In the genomic region with DNA sequence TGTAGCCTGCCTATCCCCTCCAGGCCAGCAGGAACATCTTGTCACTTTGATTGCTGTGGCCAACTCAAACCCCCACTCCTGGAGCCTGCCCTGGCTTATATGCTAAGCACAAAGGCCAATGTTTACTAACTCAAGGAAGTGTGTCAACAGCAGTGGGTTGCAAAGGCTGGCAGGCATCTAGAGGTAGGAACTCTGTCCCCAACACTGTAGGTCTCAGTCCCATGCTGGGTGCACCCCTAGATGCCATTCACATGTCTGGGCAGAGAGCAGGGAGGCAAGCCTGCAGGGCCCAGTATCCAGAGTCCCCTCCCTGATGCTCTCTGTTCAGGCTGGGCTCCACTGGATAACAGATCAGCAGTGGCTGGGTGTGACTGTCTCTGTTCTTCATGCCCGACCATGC, we compare ENCODE assay signal across 19 cellular contexts. TPM values are rescaled to one million over a fixed set of nuclear protein-coding genes. Genes with fewer than 3 reads are reported as not detected.
A peak's percentile ranks its signal among the peaks of the same experiment; 100 is the strongest.
DNase-seq lines count a peak whose midpoint lies in the region; ATAC-seq and TF ChIP-seq lines count a peak whose summit lies in the region.
"Had no signal": no experiment of that assay in that cellular context is flagged by ENCODE, and none has a peak within 500 bp of the region (broad histone marks: within the 10 kb centered on the region; RNA-seq: fewer than 3 reads in every experiment).

No MANE protein-coding gene starts in this region.

- WGBS in mesenchymal stem cell: 95% methylated on average over 1 of the region's 1 CpG

- no peaks in the 10 kb centered on the region for H3K36me3 ChIP-seq in mesenchymal stem cell (ENCODE audit: control insufficient read depth in 1 of 2, insufficient read depth in 2 of 2, low read depth in 1 of 2, low read length in 2 of 2)
- no peaks in the 10 kb centered on the region for H3K36me3 ChIP-seq in upper lobe of right lung
- H3K36me3 ChIP-seq: BE2C, SJSA1 had no signal

- peak; percentile 12 for DNase-seq in NCI-H2029 (lab: John Stamatoyannopoulos, UW)
- DNase-seq in NCI-H2029 treated with DMSO at 0.1 percent for 48 hours (lab: John Stamatoyannopoulos, UW): no peak
- DNase-seq in coronary artery (ENCODE audit: low spot score): no peak
- peak; percentile 32 for DNase-seq in mesenchymal stem cell
- DNase-seq in upper lobe of right lung: no peak
- DNase-seq in activated CD4-positive, alpha-beta T cell treated with anti-CD3 and anti-CD28 coated beads, Interleukin-2, amount 50 U/mL, for 48 hours: no peak
- no peak for DNase-seq in 8988T
- DNase-seq: activated CD4-positive, alpha-beta memory T cell treated with anti-CD3 and anti-CD28 coated beads, Interleukin-2, amount 10 ng/mL, durations not matched to agents 7 days and 5 days; activated naive CD4-positive, alpha-beta T cell treated with anti-CD3 and anti-CD28 coated beads, Interleukin-2, amount 10 ng/mL, durations not matched to agents 7 days and 5 days; BE2C; islet precursor cell; Kasumi-1; midbrain; NCI-H1105 treated with DMSO at 0.1 percent for 48 hours; NCI-H526 treated with DMSO at 0.1 percent for 48 hours; OCI-M1 had no signal

- H3K79me1 ChIP-seq in mesenchymal stem cell (replicated peaks; ENCODE audit: low read length, poor library complexity, severe bottlenecking): no peaks in the 10 kb centered on the region

- peak overlapping the region; percentile 23 for H4K91ac ChIP-seq in mesenchymal stem cell (ENCODE audit: low read length)

- H3K9ac ChIP-seq in mesenchymal stem cell (ENCODE audit: low read length): no peak overlapping the region

- no peak overlapping the region for H3K4me2 ChIP-seq in mesenchymal stem cell (ENCODE audit: low read length, poor library complexity, severe bottlenecking)

- H3K4me3 ChIP-seq in coronary artery (no peak overlapping the region), mesenchymal stem cell (ENCODE audit: insufficient read depth in 1 of 2, low read depth in 1 of 2, low read length in 2 of 2) (no peak overlapping the region), upper lobe of right lung (no peak overlapping the region)
- H3K4me3 ChIP-seq: SJSA1 had no signal

- peak overlapping the region in 1 of 2 experiments; percentile 21 for H3K4ac ChIP-seq in mesenchymal stem cell (ENCODE audit: low read depth in 1 of 2, low read length in 2 of 2)

- H2BK120ac ChIP-seq in mesenchymal stem cell (ENCODE audit: low read depth, low read length): peak overlapping the region; percentile 11

- intact Hi-C loops in upper lobe of right lung (cut with DNase I): no loop called here

- peak overlapping the region; percentile 66 to 71 for H2BK12ac ChIP-seq in mesenchymal stem cell (ENCODE audit: low read length in 2 of 2)

- peak overlapping the region; percentile 24 for H2AK5ac ChIP-seq in mesenchymal stem cell (ENCODE audit: low read length, severe bottlenecking)

- H2BK5ac ChIP-seq in mesenchymal stem cell (ENCODE audit: low read depth, low read length, poor library complexity, severe bottlenecking): no peak overlapping the region

- H3K4me1 ChIP-seq in mesenchymal stem cell (ENCODE audit: control insufficient read depth, insufficient read depth, low read depth, low read length) (peaks cover 23% of the 10 kb centered on the region), upper lobe of right lung (peaks cover 18% of the 10 kb centered on the region)

- ATAC-seq in upper lobe of right lung (peak; percentile 11), HG02852 (IDR thresholded peaks at IDR 0.05; ENCODE audit: unreplicated experiment) (no peak)
- ATAC-seq: WTC11 had no signal

- no peak overlapping the region for H2AFZ ChIP-seq in mesenchymal stem cell (ENCODE audit: low read depth, low read length)

- H3K27ac ChIP-seq in coronary artery: peak overlapping the region; percentile 89 to 94
- H3K27ac ChIP-seq in mesenchymal stem cell (ENCODE audit: low read length, poor library complexity, severe bottlenecking): no peak overlapping the region
- peak overlapping the region; percentile 76 for H3K27ac ChIP-seq in upper lobe of right lung
- H3K27ac ChIP-seq: SJSA1 had no signal

- peak overlapping the region; percentile 37 to 78 for H3K18ac ChIP-seq in mesenchymal stem cell (ENCODE audit: low read depth in 1 of 2, low read length in 2 of 2)

- H3K27me3 ChIP-seq in mesenchymal stem cell (ENCODE audit: control insufficient read depth in 1 of 2, insufficient read depth in 1 of 2, low read length in 2 of 2): no peaks in the 10 kb centered on the region
- no peaks in the 10 kb centered on the region for H3K27me3 ChIP-seq in upper lobe of right lung
- H3K27me3 ChIP-seq: BE2C, SJSA1 had no signal

- H3K9me3 ChIP-seq in mesenchymal stem cell (ENCODE audit: control insufficient read depth, low read length): no peaks in the 10 kb centered on the region
- no peaks in the 10 kb centered on the region for H3K9me3 ChIP-seq in upper lobe of right lung
- H3K9me3 ChIP-seq: BE2C, SJSA1 had no signal

- TF ChIP-seq CTCF in coronary artery (IDR thresholded peaks at IDR 0.05): no peak
- TF ChIP-seq CTCF in upper lobe of right lung (IDR thresholded peaks at IDR 0.05): no peak

- H4K8ac ChIP-seq in mesenchymal stem cell (ENCODE audit: low read length): peak overlapping the region; percentile 66

- no peak overlapping the region for H2BK15ac ChIP-seq in mesenchymal stem cell (ENCODE audit: low read depth, poor library complexity, severe bottlenecking)

- H3K14ac ChIP-seq in mesenchymal stem cell (ENCODE audit: low read length in 2 of 2): peak overlapping the region in 1 of 2 experiments; percentile 44

- no peak overlapping the region for H3K23ac ChIP-seq in mesenchymal stem cell (ENCODE audit: low read length in 2 of 2)

RNA-seq across cellular contexts. Expression of a gene that starts 1.6 kb away (rescaled TPM):
- polyA plus RNA-seq in mesenchymal stem cell (2013, experiment 1 of 2): 0.48 TPM
- polyA plus RNA-seq in mesenchymal stem cell (2013, experiment 2 of 2): 0.47 TPM
- 1.8 TPM for total RNA-seq in upper lobe of right lung
- total RNA-seq: activated CD4-positive, alpha-beta memory T cell treated with anti-CD3 and anti-CD28 coated beads, Interleukin-2, amount 10 ng/mL, durations not matched to agents 7 days and 5 days had no signal

RNA-seq across cellular contexts. Expression of a gene that starts 28.3 kb away (rescaled TPM):
- polyA plus RNA-seq in mesenchymal stem cell (2013, experiment 1 of 2): 55.2 TPM
- polyA plus RNA-seq in mesenchymal stem cell (2013, experiment 2 of 2): 55.8 TPM
- total RNA-seq in upper lobe of right lung: 43.4 TPM

RNA-seq across cellular contexts. Expression of a gene that starts 56.4 kb away (rescaled TPM):
- polyA plus RNA-seq in mesenchymal stem cell (2013, experiment 1 of 2): 10.4 TPM
- polyA plus RNA-seq in mesenchymal stem cell (2013, experiment 2 of 2): 9.3 TPM
- 18.4 TPM for total RNA-seq in upper lobe of right lung

RNA-seq across cellular contexts. Expression of a gene that starts 58.1 kb away (rescaled TPM):
- polyA plus RNA-seq in mesenchymal stem cell (2013, experiment 1 of 2): 8.4 TPM
- polyA plus RNA-seq in mesenchymal stem cell (2013, experiment 2 of 2): 8.4 TPM
- 2.5 TPM for total RNA-seq in upper lobe of right lung

Comparison
In these comparisons a context has a peak if more than half of its experiments do, and no peak if none do; other contexts are left out.
1. DNase-seq: peak in NCI-H2029 (single experiment) and mesenchymal stem cell (single experiment); none in NCI-H2029 treated with DMSO at 0.1 percent for 48 hours (single experiment), coronary artery (single experiment), upper lobe of right lung (single experiment), activated CD4-positive, alpha-beta T cell treated with anti-CD3 and anti-CD28 coated beads, Interleukin-2, amount 50 U/mL, for 48 hours (0 of 2) and 8988T (single experiment).